In genomic region chr1:59105548-59106507, GRCh38 we compare ENCODE assay signal across 1 cellular context.
TF ChIP-seq lines count a peak whose summit lies in the region.

No MANE protein-coding gene starts in this region.

TF ChIP-seq in GM23338, 12 proteins besides CTCF, POLR2A, EP300 and RAD21 (continued from another document):
- TF ChIP-seq, protein P1, sequence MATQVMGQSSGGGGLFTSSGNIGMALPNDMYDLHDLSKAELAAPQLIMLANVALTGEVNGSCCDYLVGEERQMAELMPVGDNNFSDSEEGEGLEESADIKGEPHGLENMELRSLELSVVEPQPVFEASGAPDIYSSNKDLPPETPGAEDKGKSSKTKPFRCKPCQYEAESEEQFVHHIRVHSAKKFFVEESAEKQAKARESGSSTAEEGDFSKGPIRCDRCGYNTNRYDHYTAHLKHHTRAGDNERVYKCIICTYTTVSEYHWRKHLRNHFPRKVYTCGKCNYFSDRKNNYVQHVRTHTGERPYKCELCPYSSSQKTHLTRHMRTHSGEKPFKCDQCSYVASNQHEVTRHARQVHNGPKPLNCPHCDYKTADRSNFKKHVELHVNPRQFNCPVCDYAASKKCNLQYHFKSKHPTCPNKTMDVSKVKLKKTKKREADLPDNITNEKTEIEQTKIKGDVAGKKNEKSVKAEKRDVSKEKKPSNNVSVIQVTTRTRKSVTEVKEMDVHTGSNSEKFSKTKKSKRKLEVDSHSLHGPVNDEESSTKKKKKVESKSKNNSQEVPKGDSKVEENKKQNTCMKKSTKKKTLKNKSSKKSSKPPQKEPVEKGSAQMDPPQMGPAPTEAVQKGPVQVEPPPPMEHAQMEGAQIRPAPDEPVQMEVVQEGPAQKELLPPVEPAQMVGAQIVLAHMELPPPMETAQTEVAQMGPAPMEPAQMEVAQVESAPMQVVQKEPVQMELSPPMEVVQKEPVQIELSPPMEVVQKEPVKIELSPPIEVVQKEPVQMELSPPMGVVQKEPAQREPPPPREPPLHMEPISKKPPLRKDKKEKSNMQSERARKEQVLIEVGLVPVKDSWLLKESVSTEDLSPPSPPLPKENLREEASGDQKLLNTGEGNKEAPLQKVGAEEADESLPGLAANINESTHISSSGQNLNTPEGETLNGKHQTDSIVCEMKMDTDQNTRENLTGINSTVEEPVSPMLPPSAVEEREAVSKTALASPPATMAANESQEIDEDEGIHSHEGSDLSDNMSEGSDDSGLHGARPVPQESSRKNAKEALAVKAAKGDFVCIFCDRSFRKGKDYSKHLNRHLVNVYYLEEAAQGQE (IDR thresholded peaks at IDR 0.05; ENCODE audit: unreplicated experiment), result no peak
- TF ChIP-seq ZNF114 (CRISPR knock-in tag; IDR thresholded peaks at IDR 0.05) (no peak), JUNB (IDR thresholded peaks at IDR 0.05; ENCODE audit: unreplicated experiment) (no peak), NANOG (IDR thresholded peaks at IDR 0.05; ENCODE audit: borderline replicate concordance) (no peak), CREB1 (CRISPR knock-in tag; IDR thresholded peaks at IDR 0.05; ENCODE audit: low read depth) (no peak), EZH2phosphoT487 (IDR thresholded peaks at IDR 0.05; ENCODE audit: unreplicated experiment) (no peak), EZH2 (IDR thresholded peaks at IDR 0.05; ENCODE audit: low read depth, unreplicated experiment) (no peak), STAT1 (IDR thresholded peaks at IDR 0.05; ENCODE audit: unreplicated experiment) (no peak)
